Comparison of ENCODE assay signal across 12 cellular contexts in genomic region chr4:9962611-9963314, GRCh38. TPM values are rescaled to one million over a fixed set of nuclear protein-coding genes. Genes with fewer than 3 reads are reported as not detected.
"Had no signal": no experiment of that assay in that cellular context is flagged by ENCODE, and none has a peak within 500 bp of the region (broad histone marks: within the 10 kb centered on the region; RNA-seq: fewer than 3 reads in every experiment).

No MANE protein-coding gene starts in this region.

- FAIRE-seq: kidney had no signal

- ATAC-seq: activated naive CD8-positive, alpha-beta T cell treated with anti-CD3 and anti-CD28 coated beads, Interleukin-2, amount 50 U/mL, for 24 hours; gastrocnemius medialis; WTC11 had no signal

- DNase-seq: activated CD4-positive, alpha-beta T cell treated with anti-CD3 and anti-CD28 coated beads, Interleukin-2, amount 50 U/mL, for 1 hour; activated gamma-delta T cell treated with Interleukin-2 at 50 U/mL for 16 hours; activated naive CD8-positive, alpha-beta T cell treated with anti-CD3 and anti-CD28 coated beads, Interleukin-2, amount 50 U/mL, for 24 hours; activated T-cell treated with anti-CD3 and anti-CD28 coated beads, Interleukin-2, amount 50 U/mL, for 1 hour; gastrocnemius medialis; kidney; sigmoid colon; stimulated activated naive CD4-positive, alpha-beta T cell treated with Interleukin-2 at 50 U/mL for 16 hours; upper lobe of left lung had no signal

- H3K36me3 ChIP-seq: ascending aorta, cardiac muscle cell, gastrocnemius medialis, sigmoid colon, upper lobe of left lung had no signal

- H3K4me3 ChIP-seq: ascending aorta, cardiac muscle cell, gastrocnemius medialis, sigmoid colon, upper lobe of left lung had no signal

- H3K27me3 ChIP-seq: ascending aorta, cardiac muscle cell, gastrocnemius medialis, sigmoid colon, upper lobe of left lung had no signal

RNA-seq across cellular contexts. Expression of gene SLC2A9, which starts 58.5 kb away (rescaled TPM):
- total RNA-seq: WTC11 had no signal
